In genomic region chr1:43952731-43953350, GRCh38 we compare ENCODE assay signal across 12 cellular contexts. TPM values are rescaled to one million over a fixed set of nuclear protein-coding genes. Genes with fewer than 3 reads are reported as not detected.
DNase-seq lines count a peak whose midpoint lies in the region; TF ChIP-seq lines count a peak whose summit lies in the region.
"Had no signal": no experiment of that assay in that cellular context is flagged by ENCODE, and none has a peak within 500 bp of the region (broad histone marks: within the 10 kb centered on the region; RNA-seq: fewer than 3 reads in every experiment).

No MANE protein-coding gene starts in this region.

- H3K9me3 ChIP-seq in BLaER1 (no peaks in the 10 kb centered on the region), SJCRH30 (replicated peaks) (no peaks in the 10 kb centered on the region)

- peaks cover 40% of the 10 kb centered on the region for H4K20me1 ChIP-seq in BLaER1

- H3K27me3 ChIP-seq in BLaER1 (no peaks in the 10 kb centered on the region), SJCRH30 (no peaks in the 10 kb centered on the region)

- in situ Hi-C loops in GM13977 (cut with MboI; ENCODE audit: low pct_unique_long_range_greater_than_20kb, low sequenced_read_pairs, unreplicated experiment), result no loop called here

- H3K4me1 ChIP-seq in BLaER1 (peaks cover 20% of the 10 kb centered on the region), SJCRH30 (no peaks in the 10 kb centered on the region; the same call in 1 of the 2 replicates)

- no peak overlapping the region for H3K27ac ChIP-seq in BLaER1
- no peak overlapping the region for H3K27ac ChIP-seq in SJCRH30

- peaks cover 47% of the 10 kb centered on the region for H3K36me3 ChIP-seq in BLaER1
- H3K36me3 ChIP-seq in SJCRH30, result 0 out of 2 replicates have a peak, but pooled peaks cover 2% of the 10 kb centered on the region

- peak overlapping the region; percentile 10; the same call in 1 of the 2 replicates for H3K4me2 ChIP-seq in BLaER1

- peak; percentile 86 for DNase-seq in NCI-H187 treated with DMSO at 0.1 percent for 48 hours (lab: John Stamatoyannopoulos, UW)
- peak; percentile 27 to 30 for DNase-seq in SJCRH30
- peak; percentile 89 for DNase-seq in islet precursor cell
- DNase-seq in GM13977 (ENCODE audit: low spot score), result no peak
- no peak for DNase-seq in NCI-H146 treated with DMSO at 0.1 percent for 48 hours (lab: John Stamatoyannopoulos, UW; ENCODE audit: unreplicated experiment)
- DNase-seq in activated CD4-positive, alpha-beta T cell treated with anti-CD3 and anti-CD28 coated beads for 48 hours, result no peak
- DNase-seq in AG08395 (ENCODE audit: low spot score), result no peak
- DNase-seq: activated naive CD8-positive, alpha-beta T cell treated with anti-CD3 and anti-CD28 coated beads for 36 hours; KG1; mammary epithelial cell had no signal

- no peak overlapping the region for H3K9ac ChIP-seq in BLaER1

- no peak for TF ChIP-seq CTCF in GM13977 (IDR thresholded peaks at IDR 0.05; ENCODE audit: extremely low read depth, insufficient read depth, missing control alignments)

- H3K4me3 ChIP-seq in BLaER1 (no peak overlapping the region), SJCRH30 (no peak overlapping the region)

RNA-seq across cellular contexts. Expression of gene IPO13, which starts 6.1 kb away (rescaled TPM):
- 15.4 and 17.7 TPM in 2 replicates for total RNA-seq in SJCRH30 (2014; rRNA removed; shearing (Covaris generic))

RNA-seq across cellular contexts. Expression of gene DPH2, which starts 17.0 kb away (rescaled TPM):
- total RNA-seq in SJCRH30 (2014; rRNA removed; shearing (Covaris generic)), result 45.4 and 47.9 TPM in 2 replicates

RNA-seq across cellular contexts. Expression of gene ARTN, which starts 19.2 kb away (rescaled TPM):
- 2.8 and 3.0 TPM in 2 replicates for total RNA-seq in SJCRH30 (2014; rRNA removed; shearing (Covaris generic))
- total RNA-seq: dermis microvascular lymphatic vessel endothelial cell had no signal

RNA-seq across cellular contexts. Expression of gene ATP6V0B, which starts 21.9 kb away (rescaled TPM):
- total RNA-seq in SJCRH30 (2014; rRNA removed; shearing (Covaris generic)), result 89.7 and 109 TPM in 2 replicates

RNA-seq across cellular contexts. Expression of gene B4GALT2, which starts 26.2 kb away (rescaled TPM):
- 65.9 and 67.4 TPM in 2 replicates for total RNA-seq in SJCRH30 (2014; rRNA removed; shearing (Covaris generic))

Comparison
In these comparisons a context has a peak if more than half of its experiments do, and no peak if none do; other contexts are left out.
1. DNase-seq: peak in NCI-H187 treated with DMSO at 0.1 percent for 48 hours (single experiment), SJCRH30 (2 of 2) and islet precursor cell (single experiment); none in GM13977 (single experiment), NCI-H146 treated with DMSO at 0.1 percent for 48 hours (single experiment), activated CD4-positive, alpha-beta T cell treated with anti-CD3 and anti-CD28 coated beads for 48 hours (single experiment) and AG08395 (single experiment).